Comparison of ENCODE assay signal across 14 cellular contexts in genomic region chr11:35954205-35954604, GRCh38. TPM values are rescaled to one million over a fixed set of nuclear protein-coding genes. Genes with fewer than 3 reads are reported as not detected.
A peak's percentile ranks its signal among the peaks of the same experiment; 100 is the strongest.
DNase-seq lines count a peak whose midpoint lies in the region; ATAC-seq and TF ChIP-seq lines count a peak whose summit lies in the region.
"Had no signal": no experiment of that assay in that cellular context is flagged by ENCODE, and none has a peak within 500 bp of the region (broad histone marks: within the 10 kb centered on the region; RNA-seq: fewer than 3 reads in every experiment).

No MANE protein-coding gene starts in this region.

- H3K4me3 Mint-ChIP-seq in MCF 10A (ENCODE audit: unreplicated experiment) (no peak overlapping the region), CD14-positive monocyte (no peak overlapping the region)
- H3K4me3 Mint-ChIP-seq: CD8-positive, alpha-beta memory T cell had no signal

- no peaks in the 10 kb centered on the region for H3K27me3 ChIP-seq in mammary epithelial cell (ENCODE audit: insufficient read depth, low read length)
- H3K27me3 ChIP-seq in iPS-18a (ENCODE audit: control insufficient read depth, insufficient read depth, low read length) = no peaks in the 10 kb centered on the region
- 0 out of 2 replicates have a peak, but pooled peaks cover 2% of the 10 kb centered on the region for H3K27me3 ChIP-seq in Karpas-422 (ENCODE audit: low read length)

- POLR2A ChIA-PET in MCF 10A (lab: Yijun Ruan, JAX) = interaction anchor here (0.6 to 5.2 kb wide), 11 partner anchors 10 to 810 kb away, joined by 3 to 25 read pairs (median 4); no protein-coding TSS in a partner anchor

- peak overlapping the region; percentile 81 for H3K27ac Mint-ChIP-seq in MCF 10A (ENCODE audit: low read depth, unreplicated experiment)
- no peak overlapping the region for H3K27ac Mint-ChIP-seq in CD14-positive monocyte
- H3K27ac Mint-ChIP-seq: CD8-positive, alpha-beta memory T cell had no signal

- H3K4me2 ChIP-seq in mammary epithelial cell (ENCODE audit: insufficient read depth, low read depth, low read length) (no peak overlapping the region), Karpas-422 (ENCODE audit: low read depth, low read length, poor library complexity, severe bottlenecking) (no peak overlapping the region)

- ATAC-seq in HG03196 (IDR thresholded peaks at IDR 0.05; ENCODE audit: unreplicated experiment) = no peak
- ATAC-seq: HCT116 had no signal

- H3K4me3 ChIP-seq in mammary epithelial cell (replicated peaks in 1 of 3; ENCODE audit: insufficient read depth in 1 of 3, low read depth in 2 of 3, low read length in 3 of 3) (no peak overlapping the region), iPS-18a (ENCODE audit: low read length) (no peak overlapping the region), Karpas-422 (ENCODE audit: low read length) (no peak overlapping the region)
- H3K4me3 ChIP-seq: GM23248 had no signal

- CTCF ChIA-PET in MCF 10A (lab: Yijun Ruan, JAX) (interaction anchor here (0.6 to 2.7 kb wide), 4 partner anchors 48 to 135 kb away, joined by 3 to 9 read pairs (median 4); no protein-coding TSS in a partner anchor), mammary epithelial cell (lab: Charles Lee; ENCODE audit: low non-redundant PET) (no interaction called here)

- H3K36me3 Mint-ChIP-seq in MCF 10A (ENCODE audit: insufficient read depth, unreplicated experiment) = no peaks in the 10 kb centered on the region
- H3K36me3 Mint-ChIP-seq in CD14-positive monocyte = peaks cover 0 to 2% of the 10 kb centered on the region in 2 donors
- H3K36me3 Mint-ChIP-seq: CD8-positive, alpha-beta memory T cell had no signal

- intact Hi-C loops in MCF 10A (cut with micrococcal nuclease) (no loop called here), mammary epithelial cell (cut with micrococcal nuclease) (no loop called here), CD14-positive monocyte (cut with micrococcal nuclease) (no loop called here)

- in situ Hi-C loops in mammary epithelial cell (cut with MboI; ENCODE audit: low sequenced_read_pairs in 2 of 2) = no loop called here

- DNase-seq in MCF 10A (ENCODE audit: unreplicated experiment) (no peak), mammary epithelial cell (no peak), dermis blood vessel endothelial cell (peak; percentile 71), substantia nigra (lab: John Stamatoyannopoulos, UW) (no peak), CD14-positive monocyte (ENCODE audit: low spot score) (no peak), Karpas-422 (no peak)
- DNase-seq: Caco-2; CD8-positive, alpha-beta memory T cell; GM23248 had no signal

- H3K27ac ChIP-seq in mammary epithelial cell (ENCODE audit: insufficient read depth, low read depth, low read length) (no peak overlapping the region), iPS-18a (ENCODE audit: low read length) (no peak overlapping the region), substantia nigra (ENCODE audit: low read depth, low read length, poor library complexity, severe bottlenecking) (peak overlapping the region; percentile 81), Karpas-422 (ENCODE audit: low read length) (no peak overlapping the region)
- H3K27ac ChIP-seq: 22Rv1, GM23248, HL-60 had no signal

- H3K9ac ChIP-seq in mammary epithelial cell (ENCODE audit: insufficient read depth, low read length) = no peak overlapping the region
- peak overlapping the region; percentile 15 for H3K9ac ChIP-seq in iPS-18a (ENCODE audit: low read length)
- H3K9ac ChIP-seq in Karpas-422 (ENCODE audit: low read length) = no peak overlapping the region
- H3K9ac ChIP-seq: GM23248 had no signal

- no peaks in the 10 kb centered on the region for H3K27me3 Mint-ChIP-seq in MCF 10A (ENCODE audit: insufficient read depth, unreplicated experiment)
- peaks cover 0 to 1% (median 0%) of the 10 kb centered on the region in 3 donors for H3K27me3 Mint-ChIP-seq in CD14-positive monocyte (ENCODE audit: low read depth in 3 of 3)

- H3K4me1 ChIP-seq in mammary epithelial cell (ENCODE audit: insufficient read depth, low read length) (peaks cover 19% of the 10 kb centered on the region), iPS-18a (ENCODE audit: control insufficient read depth, low read depth, low read length) (peaks cover 6% of the 10 kb centered on the region), Karpas-422 (ENCODE audit: low read length) (no peaks in the 10 kb centered on the region)
- H3K4me1 ChIP-seq: Caco-2 had no signal

- BruUV-seq in MCF 10A (replicated peaks; lab: Mats Ljungman, UMichigan) = no TSS peak
- BruUV-seq in mammary epithelial cell (replicated peaks; lab: Mats Ljungman, UMichigan) = no TSS peak

- no peaks in the 10 kb centered on the region for H3K9me3 ChIP-seq in mammary epithelial cell (replicated peaks; ENCODE audit: insufficient read depth, low read length)
- H3K9me3 ChIP-seq in iPS-18a (ENCODE audit: control insufficient read depth, low read depth, low read length) = no peaks in the 10 kb centered on the region
- no peaks in the 10 kb centered on the region for H3K9me3 ChIP-seq in Karpas-422 (ENCODE audit: low read length)
- H3K9me3 ChIP-seq: Caco-2 had no signal

- H3K9me3 Mint-ChIP-seq in MCF 10A (ENCODE audit: unreplicated experiment) = no peaks in the 10 kb centered on the region
- no peaks in the 10 kb centered on the region for H3K9me3 Mint-ChIP-seq in CD14-positive monocyte
- H3K9me3 Mint-ChIP-seq: CD8-positive, alpha-beta memory T cell had no signal

- WGBS in mammary epithelial cell (ENCODE audit: low coverage, missing lambda C conversion rate) = 96% methylated on average over 3 of the region's 3 CpGs

- H3K4me1 Mint-ChIP-seq in MCF 10A (ENCODE audit: insufficient read depth, unreplicated experiment) = peaks cover 56% of the 10 kb centered on the region
- H3K4me1 Mint-ChIP-seq in CD14-positive monocyte = peaks cover 12% of the 10 kb centered on the region
- H3K4me1 Mint-ChIP-seq: CD8-positive, alpha-beta memory T cell had no signal

- H4K20me1 ChIP-seq in mammary epithelial cell (ENCODE audit: insufficient read depth, low read length) = no peaks in the 10 kb centered on the region
- H4K20me1 ChIP-seq in Karpas-422 (ENCODE audit: insufficient read depth, low read depth, low read length) = no peaks in the 10 kb centered on the region

- H3K9me2 ChIP-seq in Karpas-422 (replicated peaks; ENCODE audit: insufficient read depth, low read length) = no peaks in the 10 kb centered on the region

- no peak overlapping the region for H2AFZ ChIP-seq in mammary epithelial cell (ENCODE audit: low read depth, low read length)
- no peak overlapping the region for H2AFZ ChIP-seq in Karpas-422 (ENCODE audit: low read length)
- H2AFZ ChIP-seq: GM23248 had no signal

- dilution Hi-C loops in mammary epithelial cell (cut with HindIII; ENCODE audit: low sequenced_read_pairs) = no loop called here

- H3K36me3 ChIP-seq in mammary epithelial cell (ENCODE audit: insufficient read depth, low read length) (no peaks in the 10 kb centered on the region), iPS-18a (ENCODE audit: control insufficient read depth, low read depth, low read length) (no peaks in the 10 kb centered on the region), Karpas-422 (ENCODE audit: insufficient read depth, low read length) (no peaks in the 10 kb centered on the region)

- TF ChIP-seq CTCF in MCF 10A (IDR thresholded peaks at IDR 0.05; ENCODE audit: unreplicated experiment) (no peak), mammary epithelial cell (conservative IDR thresholded peaks at IDR 0.05 in 1 of 2, IDR thresholded peaks at IDR 0.05 in 1 of 2; ENCODE audit: extremely low read depth in 1 of 2, insufficient read depth in 1 of 2, low read depth in 1 of 2, low read length in 2 of 2) (no peak), CD14-positive monocyte (IDR thresholded peaks at IDR 0.05) (no peak)

- H3K79me2 ChIP-seq in mammary epithelial cell (ENCODE audit: insufficient read depth, low read length) (peaks cover 88% of the 10 kb centered on the region), Karpas-422 (ENCODE audit: low read length) (no peaks in the 10 kb centered on the region)

RNA-seq across cellular contexts. Expression of gene LDLRAD3, which starts 10.3 kb away (rescaled TPM):
- total RNA-seq in MCF 10A (2022) = 39.2 and 55.7 TPM in 2 replicates
- 10 to 100 TPM; 15.3 to 18.4 TPM for total RNA-seq in mammary epithelial cell
- polyA plus RNA-seq in mammary epithelial cell = 11.5 TPM
- 33.4 TPM for polyA minus RNA-seq in mammary epithelial cell
- total RNA-seq in dermis blood vessel endothelial cell = 9.7 and 13.4 TPM in 2 replicates
- polyA plus RNA-seq in CD14-positive monocyte = 10 to 100 TPM; 10.4 to 14.1 TPM
- total RNA-seq in Karpas-422 (2014; rRNA removed; shearing (Covaris generic); ENCODE audit: low replicate concordance) = 0.79 TPM in 1 of 2 replicates, not detected in the other
- polyA plus RNA-seq: CD8-positive, alpha-beta memory T cell had no signal
